8 cellular contexts compared by ENCODE assay signal in the genomic region with DNA sequence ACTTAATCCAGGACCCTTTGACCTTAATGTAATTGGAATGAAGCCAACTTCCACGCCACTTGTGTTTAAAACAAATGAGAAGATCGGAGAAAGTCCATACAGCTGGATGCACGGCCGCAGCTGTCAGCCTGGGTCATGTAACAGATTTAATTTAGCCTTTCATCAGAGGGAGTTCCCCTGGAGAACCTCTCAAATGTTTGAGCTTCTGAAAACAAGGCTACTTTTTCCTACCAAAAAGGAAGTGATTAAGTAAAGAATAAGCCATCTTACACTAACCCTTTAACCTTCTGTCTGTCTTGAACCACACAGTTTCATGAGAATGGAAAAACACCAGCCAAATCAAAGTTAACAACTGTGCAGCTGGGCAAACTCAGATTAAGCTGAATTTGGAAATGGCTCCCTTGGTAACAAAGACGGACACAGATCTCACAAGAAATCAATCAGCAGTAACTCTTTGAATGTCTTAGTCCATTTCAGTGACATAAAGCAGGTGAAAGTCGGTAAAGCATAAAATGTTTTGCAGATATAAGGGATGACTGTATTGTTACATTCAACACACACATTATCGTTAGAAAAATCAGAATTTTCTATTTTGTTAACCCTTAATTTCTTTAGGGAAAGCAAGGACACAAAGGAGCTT.
DNase-seq lines count a peak whose midpoint lies in the region; ATAC-seq, FAIRE-seq and TF ChIP-seq lines count a peak whose summit lies in the region.

No MANE protein-coding gene starts in this region.

- POLR2A ChIA-PET in AG04450 (lab: Yijun Ruan, JAX) = interaction anchor here (0.6 to 1.0 kb wide), 3 partner anchors 12 to 78 kb away, joined by 3 to 7 read pairs (median 4); no protein-coding TSS in a partner anchor
- POLR2A ChIA-PET in GM12878 (lab: Charles Lee) = interaction anchor here (1.0 to 5.0 kb wide), 7 partner anchors 8 to 19 kb away, joined by 3 to 34 read pairs (median 5); no protein-coding TSS in a partner anchor

- H3K9ac ChIP-seq in GM12878 (ENCODE audit: control insufficient read depth, insufficient read depth, low read length) = peak overlapping the region; percentile 56

- intact Hi-C loops in GM12878 (cut with micrococcal nuclease; ENCODE audit: unreplicated experiment) = loop anchor here (1.0 to 5.0 kb wide), 3 partner anchors 19 to 102 kb away; no protein-coding TSS in a partner anchor
- intact Hi-C loops in left colon (cut with DNase I, micrococcal nuclease) = no loop called here

- WGBS in GM12878 (ENCODE audit: insufficient coverage, insufficient replicate concordance, low lambda C conversion rate, missing lambda C conversion rate) = 6% methylated on average over 7 of the region's 7 CpGs

- H3K36me3 ChIP-seq in GM12878 (ENCODE audit: control insufficient read depth in 2 of 2, insufficient read depth in 2 of 2, low read length in 1 of 2) = peaks cover 0 to 5% of the 10 kb centered on the region in 2 experiments; a peak in 1 of 4 replicates

- H3K4me3 ChIP-seq in AG04450 (ENCODE audit: low read depth, low read length) (no peak overlapping the region), GM12878 (peak overlapping the region; percentile 62)

- peaks cover 31% of the 10 kb centered on the region for H3K4me1 ChIP-seq in GM12878 (ENCODE audit: control insufficient read depth, insufficient read depth, low read length)

- RAD21 ChIA-PET in GM12878 (lab: Charles Lee; ENCODE audit: unreplicated experiment) = interaction anchor here (0.8 to 3.2 kb wide), 11 partner anchors 8 to 64 kb away, joined by 3 to 40 read pairs (median 4); no protein-coding TSS in a partner anchor

- no peaks in the 10 kb centered on the region for H3K9me3 ChIP-seq in AG04450 (ENCODE audit: control insufficient read depth, insufficient read depth, low read length)
- no peaks in the 10 kb centered on the region for H3K9me3 ChIP-seq in GM12878 (replicated peaks; ENCODE audit: control insufficient read depth, insufficient read depth, low read length)

- SMC1A ChIA-PET in GM12878 (lab: Charles Lee; ENCODE audit: uncharacterized antibody, unreplicated experiment) = interaction anchor here (0.8 to 23.4 kb wide), 17 partner anchors 4 to 140 kb away, joined by 3 to 443 read pairs (median 5); a partner anchor contains a TSS

- no peak for TF ChIP-seq RAD21 in GM12878 (IDR thresholded peaks at IDR 0.05; ENCODE audit: insufficient read depth, low read depth, low read length)

- H4K20me1 ChIP-seq in GM12878 (ENCODE audit: control insufficient read depth, insufficient read depth) = no peaks in the 10 kb centered on the region

- no peak for FAIRE-seq in GM12878 (lab: Jason Lieb, UNC)

- CTCF ChIA-PET in AG04450 (lab: Charles Lee) = interaction anchor here (0.5 to 1.4 kb wide), 2 partner anchors 157 to 1256 kb away, joined by 3 read pairs; no protein-coding TSS in a partner anchor
- CTCF ChIA-PET in GM12878 (lab: Yijun Ruan, JAX) = interaction anchor here (0.6 to 14.6 kb wide), 10 partner anchors 10 to 414 kb away, joined by 3 to 118 read pairs (median 4); no protein-coding TSS in a partner anchor

- BruUV-seq in GM12878 (replicated peaks; lab: Mats Ljungman, UMichigan) = no TSS peak

- DNase-seq in AG04450 (ENCODE audit: low read depth, low spot score) (peak; percentile 55), GM12878 (ENCODE audit: low read depth, low spot score) (no peak), retina (peak; percentile 61), left colon (no peak), activated gamma-delta T cell (lab: John Stamatoyannopoulos, UW) (no peak)
- no peak for DNase-seq in stimulated activated CD4-positive, alpha-beta T cell treated with anti-CD3 and anti-CD28 coated beads, Interleukin-4, amount 100 ng/mL, for 24 hours

- TF ChIP-seq CTCF in AG04450 (IDR thresholded peaks at IDR 0.05; ENCODE audit: low read depth, low read length) (no peak), GM12878 (IDR thresholded peaks at IDR 0.05 in 2 of 3, conservative IDR thresholded peaks at IDR 0.05 in 1 of 3; ENCODE audit: control insufficient read depth in 2 of 3, extremely low read depth in 1 of 3, insufficient read depth in 1 of 3, low read depth in 3 of 3, low read length in 3 of 3) (no peak)

- ATAC-seq in GM19452 (IDR thresholded peaks at IDR 0.05; ENCODE audit: unreplicated experiment) = peak; percentile 48
- peak; percentile 46 for ATAC-seq in HG03571 (IDR thresholded peaks at IDR 0.05; ENCODE audit: unreplicated experiment)
- peak; percentile 64 for ATAC-seq in GM12878
- no peak for ATAC-seq in left colon

- H3K79me2 ChIP-seq in GM12878 (ENCODE audit: control insufficient read depth, insufficient read depth, low read length) = peaks cover 92% of the 10 kb centered on the region

- H3K27me3 ChIP-seq in AG04450 (ENCODE audit: control insufficient read depth, insufficient read depth, low read length) = no peaks in the 10 kb centered on the region
- no peaks in the 10 kb centered on the region for H3K27me3 ChIP-seq in GM12878 (replicated peaks in 1 of 2; ENCODE audit: control insufficient read depth in 2 of 2, insufficient read depth in 2 of 2, low read length in 1 of 2)

- peak overlapping the region; percentile 92 for H3K4me2 ChIP-seq in GM12878 (ENCODE audit: control insufficient read depth, insufficient read depth)

- in situ Hi-C loops in GM12878 (cut with MboI) = loop anchor here (10.0 kb wide), 1 partner anchor 336 kb away; no protein-coding TSS in a partner anchor

- peak; percentile 37 to 52; a peak in 2 of 4 replicates for TF ChIP-seq EP300 in GM12878 (IDR thresholded peaks at IDR 0.05; ENCODE audit: borderline replicate concordance in 1 of 2, control insufficient read depth in 1 of 2, low read depth in 2 of 2, low read length in 2 of 2)

- TF ChIP-seq POLR2A in GM12878 (IDR thresholded peaks at IDR 0.05; ENCODE audit: low read depth, low read length) = no peak

- H3K27ac ChIP-seq in AG04450 (ENCODE audit: low read depth, low read length) = no peak overlapping the region
- H3K27ac ChIP-seq in GM12878 (ENCODE audit: control insufficient read depth, insufficient read depth) = peak overlapping the region; percentile 88

- no peak overlapping the region for H2AFZ ChIP-seq in GM12878 (ENCODE audit: control insufficient read depth, low read depth, low read length)

TF ChIP-seq in GM12878, 131 proteins besides CTCF, POLR2A, EP300 and RAD21 (continues in another document):
- TF ChIP-seq, protein P1, sequence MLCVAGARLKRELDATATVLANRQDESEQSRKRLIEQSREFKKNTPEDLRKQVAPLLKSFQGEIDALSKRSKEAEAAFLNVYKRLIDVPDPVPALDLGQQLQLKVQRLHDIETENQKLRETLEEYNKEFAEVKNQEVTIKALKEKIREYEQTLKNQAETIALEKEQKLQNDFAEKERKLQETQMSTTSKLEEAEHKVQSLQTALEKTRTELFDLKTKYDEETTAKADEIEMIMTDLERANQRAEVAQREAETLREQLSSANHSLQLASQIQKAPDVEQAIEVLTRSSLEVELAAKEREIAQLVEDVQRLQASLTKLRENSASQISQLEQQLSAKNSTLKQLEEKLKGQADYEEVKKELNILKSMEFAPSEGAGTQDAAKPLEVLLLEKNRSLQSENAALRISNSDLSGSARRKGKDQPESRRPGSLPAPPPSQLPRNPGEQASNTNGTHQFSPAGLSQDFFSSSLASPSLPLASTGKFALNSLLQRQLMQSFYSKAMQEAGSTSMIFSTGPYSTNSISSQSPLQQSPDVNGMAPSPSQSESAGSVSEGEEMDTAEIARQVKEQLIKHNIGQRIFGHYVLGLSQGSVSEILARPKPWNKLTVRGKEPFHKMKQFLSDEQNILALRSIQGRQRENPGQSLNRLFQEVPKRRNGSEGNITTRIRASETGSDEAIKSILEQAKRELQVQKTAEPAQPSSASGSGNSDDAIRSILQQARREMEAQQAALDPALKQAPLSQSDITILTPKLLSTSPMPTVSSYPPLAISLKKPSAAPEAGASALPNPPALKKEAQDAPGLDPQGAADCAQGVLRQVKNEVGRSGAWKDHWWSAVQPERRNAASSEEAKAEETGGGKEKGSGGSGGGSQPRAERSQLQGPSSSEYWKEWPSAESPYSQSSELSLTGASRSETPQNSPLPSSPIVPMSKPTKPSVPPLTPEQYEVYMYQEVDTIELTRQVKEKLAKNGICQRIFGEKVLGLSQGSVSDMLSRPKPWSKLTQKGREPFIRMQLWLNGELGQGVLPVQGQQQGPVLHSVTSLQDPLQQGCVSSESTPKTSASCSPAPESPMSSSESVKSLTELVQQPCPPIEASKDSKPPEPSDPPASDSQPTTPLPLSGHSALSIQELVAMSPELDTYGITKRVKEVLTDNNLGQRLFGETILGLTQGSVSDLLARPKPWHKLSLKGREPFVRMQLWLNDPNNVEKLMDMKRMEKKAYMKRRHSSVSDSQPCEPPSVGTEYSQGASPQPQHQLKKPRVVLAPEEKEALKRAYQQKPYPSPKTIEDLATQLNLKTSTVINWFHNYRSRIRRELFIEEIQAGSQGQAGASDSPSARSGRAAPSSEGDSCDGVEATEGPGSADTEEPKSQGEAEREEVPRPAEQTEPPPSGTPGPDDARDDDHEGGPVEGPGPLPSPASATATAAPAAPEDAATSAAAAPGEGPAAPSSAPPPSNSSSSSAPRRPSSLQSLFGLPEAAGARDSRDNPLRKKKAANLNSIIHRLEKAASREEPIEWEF (IDR thresholded peaks at IDR 0.05; ENCODE audit: insufficient replicate concordance, low read depth, low read length) = no peak
- TF ChIP-seq SRF (IDR thresholded peaks at IDR 0.05; ENCODE audit: low read depth in 2 of 2, low read length in 2 of 2) = no peak
- peak; percentile 92 for TF ChIP-seq NR2F1 (conservative IDR thresholded peaks at IDR 0.05)
- TF ChIP-seq HDAC2 (IDR thresholded peaks at IDR 0.05) = no peak
- TF ChIP-seq PML (IDR thresholded peaks at IDR 0.05; ENCODE audit: low read length) = no peak
- TF ChIP-seq, protein P2, sequence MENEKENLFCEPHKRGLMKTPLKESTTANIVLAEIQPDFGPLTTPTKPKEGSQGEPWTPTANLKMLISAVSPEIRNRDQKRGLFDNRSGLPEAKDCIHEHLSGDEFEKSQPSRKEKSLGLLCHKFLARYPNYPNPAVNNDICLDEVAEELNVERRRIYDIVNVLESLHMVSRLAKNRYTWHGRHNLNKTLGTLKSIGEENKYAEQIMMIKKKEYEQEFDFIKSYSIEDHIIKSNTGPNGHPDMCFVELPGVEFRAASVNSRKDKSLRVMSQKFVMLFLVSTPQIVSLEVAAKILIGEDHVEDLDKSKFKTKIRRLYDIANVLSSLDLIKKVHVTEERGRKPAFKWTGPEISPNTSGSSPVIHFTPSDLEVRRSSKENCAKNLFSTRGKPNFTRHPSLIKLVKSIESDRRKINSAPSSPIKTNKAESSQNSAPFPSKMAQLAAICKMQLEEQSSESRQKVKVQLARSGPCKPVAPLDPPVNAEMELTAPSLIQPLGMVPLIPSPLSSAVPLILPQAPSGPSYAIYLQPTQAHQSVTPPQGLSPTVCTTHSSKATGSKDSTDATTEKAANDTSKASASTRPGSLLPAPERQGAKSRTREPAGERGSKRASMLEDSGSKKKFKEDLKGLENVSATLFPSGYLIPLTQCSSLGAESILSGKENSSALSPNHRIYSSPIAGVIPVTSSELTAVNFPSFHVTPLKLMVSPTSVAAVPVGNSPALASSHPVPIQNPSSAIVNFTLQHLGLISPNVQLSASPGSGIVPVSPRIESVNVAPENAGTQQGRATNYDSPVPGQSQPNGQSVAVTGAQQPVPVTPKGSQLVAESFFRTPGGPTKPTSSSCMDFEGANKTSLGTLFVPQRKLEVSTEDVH (IDR thresholded peaks at IDR 0.05; ENCODE audit: low read depth, partially characterized antibody) = no peak

Comparison
In these comparisons a context has a peak if more than half of its experiments do, and no peak if none do; other contexts are left out.
1. DNase-seq: peak in AG04450 (single experiment) and retina (single experiment); none in GM12878 (single experiment), left colon (0 of 2), stimulated activated CD4-positive, alpha-beta T cell treated with anti-CD3 and anti-CD28 coated beads, Interleukin-4, amount 100 ng/mL, for 24 hours (single experiment) and activated gamma-delta T cell (single experiment).